Comparison of ENCODE assay signal across 8 cellular contexts in the genomic region with DNA sequence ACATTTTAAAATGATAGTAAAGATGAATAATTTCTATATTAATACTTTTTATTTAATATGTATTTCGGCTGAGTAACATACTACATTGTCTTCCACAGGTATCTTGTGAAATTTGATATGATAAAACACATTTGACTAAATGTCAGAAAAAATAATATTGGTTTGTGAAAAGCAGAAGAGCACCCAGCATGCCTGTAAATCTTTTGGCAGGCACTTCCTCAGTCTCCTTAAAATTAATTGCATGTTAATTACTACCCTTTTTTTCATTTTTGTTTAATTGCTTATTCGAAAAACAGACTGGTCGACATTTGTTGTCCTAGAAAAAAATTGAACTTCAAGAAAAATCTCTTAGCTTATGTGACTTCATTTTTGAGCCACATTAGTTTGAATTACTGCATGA.
DNase-seq lines count a peak whose midpoint lies in the region; ATAC-seq and TF ChIP-seq lines count a peak whose summit lies in the region.

No MANE protein-coding gene starts in this region.

- no peak for ATAC-seq in GM21576 (IDR thresholded peaks at IDR 0.05; ENCODE audit: unreplicated experiment)
- no peak for ATAC-seq in effector memory CD8-positive, alpha-beta T cell (replicated peaks)
- ATAC-seq in GM18517 (IDR thresholded peaks at IDR 0.05; ENCODE audit: unreplicated experiment) = no peak

- H3K4me1 Mint-ChIP-seq in effector memory CD8-positive, alpha-beta T cell (ENCODE audit: low read depth in 2 of 2) = peaks cover 11 to 21% of the 10 kb centered on the region in 2 donors

- no peaks in the 10 kb centered on the region for H3K27me3 Mint-ChIP-seq in effector memory CD8-positive, alpha-beta T cell

- peaks cover 4% of the 10 kb centered on the region; the same call in 1 of the 2 replicates for H3K4me1 ChIP-seq in ES-I3 (ENCODE audit: insufficient read depth, low read length)

- no peak overlapping the region for H3K4me3 Mint-ChIP-seq in effector memory CD8-positive, alpha-beta T cell

- H3K4me3 ChIP-seq in epithelial cell of esophagus (ENCODE audit: low read length) = peak overlapping the region; percentile 52

- H3K27ac Mint-ChIP-seq in effector memory CD8-positive, alpha-beta T cell = no peak overlapping the region

- peak overlapping the region; percentile 49; the same call in 1 of the 2 replicates for H3K9ac ChIP-seq in ES-I3 (ENCODE audit: low read depth, low read length)

- no peak for TF ChIP-seq CTCF in epithelial cell of esophagus (IDR thresholded peaks at IDR 0.05; ENCODE audit: insufficient read depth, low read depth, low read length, missing control alignments)

- no peaks in the 10 kb centered on the region for H3K36me3 Mint-ChIP-seq in effector memory CD8-positive, alpha-beta T cell (ENCODE audit: insufficient read depth)

- peak; percentile 79 for DNase-seq in NOMO-1 treated with DMSO at 0.1 percent for 48 hours (lab: John Stamatoyannopoulos, UW; ENCODE audit: unreplicated experiment)
- no peak for DNase-seq in epithelial cell of esophagus (ENCODE audit: low read depth)
- DNase-seq in pons (ENCODE audit: low spot score) = peak; percentile 25
- DNase-seq in effector memory CD8-positive, alpha-beta T cell = no peak
- DNase-seq in NCI-H1436 treated with DMSO at 0.1 percent for 48 hours (lab: John Stamatoyannopoulos, UW) = no peak

- no peaks in the 10 kb centered on the region for H3K36me3 ChIP-seq in ES-I3 (ENCODE audit: insufficient read depth, low read length)

- H3K9me3 ChIP-seq in ES-I3 (ENCODE audit: control insufficient read depth, insufficient read depth, low read length) = no peaks in the 10 kb centered on the region

- H3K9me3 Mint-ChIP-seq in effector memory CD8-positive, alpha-beta T cell = no peaks in the 10 kb centered on the region

Comparison
In these comparisons a context has a peak if more than half of its experiments do, and no peak if none do; other contexts are left out.
1. DNase-seq: peak in NOMO-1 treated with DMSO at 0.1 percent for 48 hours (single experiment) and pons (single experiment); none in epithelial cell of esophagus (single experiment), effector memory CD8-positive, alpha-beta T cell (0 of 3) and NCI-H1436 treated with DMSO at 0.1 percent for 48 hours (single experiment).